Comparison of ENCODE assay signal across 26 cellular contexts in the genomic region with DNA sequence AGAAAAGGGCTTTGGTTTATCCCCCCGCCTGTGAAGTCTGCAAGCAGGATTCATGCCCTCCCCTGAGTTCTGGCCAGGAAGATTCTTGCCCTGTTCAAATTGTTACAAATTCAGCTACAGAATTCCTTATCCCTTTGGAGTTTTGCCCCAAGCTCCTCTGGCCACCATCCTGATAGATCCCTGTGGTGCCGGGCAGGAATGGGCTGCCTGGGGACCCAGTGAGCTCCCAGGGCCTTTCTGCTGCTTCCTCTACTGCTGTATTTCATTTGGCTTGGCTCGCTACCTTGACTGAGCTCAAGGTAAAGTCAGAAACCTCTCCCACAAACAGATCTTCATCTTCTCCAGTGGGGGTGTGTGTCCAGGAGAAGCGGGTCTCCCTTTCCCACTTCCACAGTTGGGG.
A peak's percentile ranks its signal among the peaks of the same experiment; 100 is the strongest.
DNase-seq lines count a peak whose midpoint lies in the region; ATAC-seq and TF ChIP-seq lines count a peak whose summit lies in the region.
"Had no signal": no experiment of that assay in that cellular context is flagged by ENCODE, and none has a peak within 500 bp of the region (broad histone marks: within the 10 kb centered on the region; RNA-seq: fewer than 3 reads in every experiment).

No MANE protein-coding gene starts in this region.

- H3K9me3 Mint-ChIP-seq in neural crest cell, result peaks cover 9% of the 10 kb centered on the region
- H3K9me3 Mint-ChIP-seq: activated CD4-positive, alpha-beta memory T cell treated with anti-CD3 and anti-CD28 coated beads, Interleukin-2, amount 10 ng/mL, durations not matched to agents 7 days and 5 days had no signal

- peak; percentile 27 for ATAC-seq in left ventricle myocardium superior
- ATAC-seq in GM21447 (IDR thresholded peaks at IDR 0.05; ENCODE audit: unreplicated experiment), result no peak
- ATAC-seq: A549; stimulated activated effector memory CD8-positive, alpha-beta T cell treated with anti-CD3 and anti-CD28 coated beads, Interleukin-12 subunit alpha, Interleukin-12 subunit beta, amount 100 ng/mL, for 72 hours had no signal

- H3K27me3 Mint-ChIP-seq in neural crest cell (ENCODE audit: low read depth), result peaks cover 6% of the 10 kb centered on the region
- H3K27me3 Mint-ChIP-seq: activated CD4-positive, alpha-beta memory T cell treated with anti-CD3 and anti-CD28 coated beads, Interleukin-2, amount 10 ng/mL, durations not matched to agents 7 days and 5 days; CD8-positive, alpha-beta memory T cell had no signal

- H3K27me3 ChIP-seq in BLaER1, result no peaks in the 10 kb centered on the region
- H3K27me3 ChIP-seq in WERI-Rb-1 (ENCODE audit: insufficient read depth, low read depth, severe bottlenecking), result no peaks in the 10 kb centered on the region
- H3K27me3 ChIP-seq in tibial artery, result no peaks in the 10 kb centered on the region
- H3K27me3 ChIP-seq: brain microvascular endothelial cell, upper lobe of right lung had no signal

- H3K4me1 ChIP-seq in BLaER1 (peaks cover 48% of the 10 kb centered on the region), tibial artery (peaks cover 0 to 20% (median 11%) of the 10 kb centered on the region in 4 donors)
- H3K4me1 ChIP-seq: A549, psoas muscle, upper lobe of right lung had no signal

- peaks cover 20% of the 10 kb centered on the region for H3K9me3 ChIP-seq in BLaER1
- H3K9me3 ChIP-seq in WERI-Rb-1 (ENCODE audit: severe bottlenecking), result no peaks in the 10 kb centered on the region
- H3K9me3 ChIP-seq in tibial artery, result no peaks in the 10 kb centered on the region
- H3K9me3 ChIP-seq: A549, psoas muscle, upper lobe of right lung had no signal

- H3K4me3 ChIP-seq in BLaER1 (peak overlapping the region; percentile 23; the same call in 1 of the 2 replicates), WERI-Rb-1 (ENCODE audit: low read depth, low read length) (no peak overlapping the region), tibial artery (no peak overlapping the region)
- H3K4me3 ChIP-seq: A549, psoas muscle, upper lobe of right lung had no signal

- POLR2A ChIA-PET in RWPE1 (lab: Yijun Ruan, JAX; ENCODE audit: low non-redundant PET), result no interaction called here

- DNase-seq in WERI-Rb-1 (no peak), left ventricle myocardium superior (no peak), neural crest cell (ENCODE audit: low read depth, low spot score) (no peak), tibial artery (no peak), RWPE1 (ENCODE audit: low spot score) (no peak), HUDEP-2 (lab: John Stamatoyannopoulos, UW; ENCODE audit: unreplicated experiment in 76 of 76) (no peak)
- DNase-seq: activated CD4-positive, alpha-beta memory T cell treated with anti-CD3 and anti-CD28 coated beads, Interleukin-2, amount 10 ng/mL, durations not matched to agents 7 days and 5 days; activated CD8-positive, alpha-beta memory T cell treated with anti-CD3 and anti-CD28 coated beads, Interleukin-2, amount 50 U/mL, for 48 hours; activated naive CD4-positive, alpha-beta T cell treated with Interleukin-2 at 50 U/mL for 16 hours; CD8-positive, alpha-beta memory T cell; EL; midbrain; MM.1S; naive B cell; NCI-H524 treated with DMSO at 0.1 percent for 48 hours; psoas muscle; stimulated activated CD4-positive, alpha-beta T cell treated with anti-CD3 and anti-CD28 coated beads, Interleukin-15, amount 100 ng/mL, for 24 hours; T-helper 2 cell; upper lobe of right lung had no signal

- H3K4me1 Mint-ChIP-seq in neural crest cell, result peaks cover 6% of the 10 kb centered on the region
- H3K4me1 Mint-ChIP-seq: activated CD4-positive, alpha-beta memory T cell treated with anti-CD3 and anti-CD28 coated beads, Interleukin-2, amount 10 ng/mL, durations not matched to agents 7 days and 5 days; CD8-positive, alpha-beta memory T cell; stimulated activated effector memory CD8-positive, alpha-beta T cell treated with anti-CD3 and anti-CD28 coated beads, Interleukin-12 subunit alpha, Interleukin-12 subunit beta, amount 100 ng/mL, for 72 hours had no signal

- TF ChIP-seq CTCF in WERI-Rb-1 (IDR thresholded peaks at IDR 0.05; ENCODE audit: low read depth, low read length) (no peak), neural crest cell (conservative IDR thresholded peaks at IDR 0.05) (no peak), tibial artery (IDR thresholded peaks at IDR 0.05) (no peak), RWPE1 (conservative IDR thresholded peaks at IDR 0.05; ENCODE audit: low read depth) (no peak)

- peak overlapping the region; percentile 71 for H3K4me2 ChIP-seq in BLaER1
- H3K4me2 ChIP-seq: A549, KMS-11 had no signal

- intact Hi-C loops in left ventricle myocardium superior (cut with micrococcal nuclease), result no loop called here
- intact Hi-C loops in tibial artery (cut with DNase I; ENCODE audit: low total_unique reads), result no loop called here

- H3K27ac Mint-ChIP-seq in neural crest cell (ENCODE audit: unreplicated experiment), result peak overlapping the region; percentile 15
- H3K27ac Mint-ChIP-seq: activated CD4-positive, alpha-beta memory T cell treated with anti-CD3 and anti-CD28 coated beads, Interleukin-2, amount 10 ng/mL, durations not matched to agents 7 days and 5 days; activated T-helper 1 cell treated with anti-CD3 and anti-CD28 coated beads, Interleukin-12 subunit alpha, Interleukin-12 subunit beta, Interleukin-2, Interleukin-4 antibody, amounts not matched to agents 30 ng/mL and 10 ng/mL and 1 ng/mL, durations not matched to agents 14 hours and 24 hours and 36 hours; CD8-positive, alpha-beta memory T cell; naive B cell; stimulated activated effector memory CD8-positive, alpha-beta T cell treated with anti-CD3 and anti-CD28 coated beads, Interleukin-12 subunit alpha, Interleukin-12 subunit beta, amount 100 ng/mL, for 72 hours had no signal

- no peaks in the 10 kb centered on the region for H4K20me1 ChIP-seq in BLaER1

- no peak overlapping the region for H3K9ac ChIP-seq in BLaER1
- H3K9ac ChIP-seq: KMS-11 had no signal

- H3K36me3 ChIP-seq in BLaER1, result no peaks in the 10 kb centered on the region
- no peaks in the 10 kb centered on the region for H3K36me3 ChIP-seq in WERI-Rb-1
- no peaks in the 10 kb centered on the region for H3K36me3 ChIP-seq in tibial artery
- H3K36me3 ChIP-seq: brain microvascular endothelial cell, upper lobe of right lung had no signal

- H3K27ac ChIP-seq in BLaER1 (peak overlapping the region; percentile 73), WERI-Rb-1 (peak overlapping the region; percentile 56), tibial artery (peak overlapping the region in 1 of 2 donors; percentile 34), RWPE1 (no peak overlapping the region)
- H3K27ac ChIP-seq: brain microvascular endothelial cell, KMS-11, psoas muscle, upper lobe of right lung had no signal

- no peaks in the 10 kb centered on the region for H3K36me3 Mint-ChIP-seq in neural crest cell (ENCODE audit: low read depth)
- H3K36me3 Mint-ChIP-seq: CD8-positive, alpha-beta memory T cell; naive B cell; stimulated activated effector memory CD8-positive, alpha-beta T cell treated with anti-CD3 and anti-CD28 coated beads, Interleukin-12 subunit alpha, Interleukin-12 subunit beta, amount 100 ng/mL, for 72 hours had no signal

- CTCF ChIA-PET in RWPE1 (lab: Yijun Ruan, JAX), result no interaction called here

- H3K4me3 Mint-ChIP-seq in neural crest cell, result no peak overlapping the region
- H3K4me3 Mint-ChIP-seq: activated CD4-positive, alpha-beta memory T cell treated with anti-CD3 and anti-CD28 coated beads, Interleukin-2, amount 10 ng/mL, durations not matched to agents 7 days and 5 days; activated T-helper 1 cell treated with anti-CD3 and anti-CD28 coated beads, Interleukin-12 subunit alpha, Interleukin-12 subunit beta, Interleukin-2, Interleukin-4 antibody, amounts not matched to agents 30 ng/mL and 10 ng/mL and 1 ng/mL, durations not matched to agents 14 hours and 24 hours and 36 hours; CD8-positive, alpha-beta memory T cell; naive B cell; stimulated activated effector memory CD8-positive, alpha-beta T cell treated with anti-CD3 and anti-CD28 coated beads, Interleukin-12 subunit alpha, Interleukin-12 subunit beta, amount 100 ng/mL, for 72 hours had no signal
